ENCODE assay signal across 8 cellular contexts in the genomic region with DNA sequence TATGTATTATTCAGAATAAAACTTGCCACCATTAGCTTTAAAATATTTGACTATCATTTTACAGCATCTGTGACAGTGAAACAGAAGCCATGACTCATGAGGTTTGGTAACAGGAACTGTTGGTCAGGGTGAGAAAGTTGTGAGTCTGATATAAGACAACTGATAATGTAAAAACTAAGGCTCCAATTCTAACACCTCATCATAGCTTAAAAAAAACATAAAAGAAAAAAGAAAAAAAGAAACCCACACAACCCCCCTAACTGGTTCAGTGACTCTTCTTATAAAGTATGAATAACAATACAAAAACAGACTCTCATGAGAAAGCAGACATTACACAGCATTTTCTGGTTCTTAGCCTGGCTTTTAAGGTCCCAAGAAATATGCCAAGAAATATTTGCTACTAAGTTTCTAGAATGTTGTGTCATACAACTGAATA.
DNase-seq lines count a peak whose midpoint lies in the region; ATAC-seq and TF ChIP-seq lines count a peak whose summit lies in the region.

No MANE protein-coding gene starts in this region.

- H3K4me3 ChIP-seq in mesendoderm (ENCODE audit: low read length): no peak overlapping the region
- no peak overlapping the region for H3K4me3 ChIP-seq in neural progenitor cell

- no peak overlapping the region for H3K56ac ChIP-seq in mesendoderm (ENCODE audit: low read length)

- H3K23ac ChIP-seq in mesendoderm (ENCODE audit: low read length): no peak overlapping the region

- H3K27ac Mint-ChIP-seq in WTC11: peak overlapping the region; percentile 63; the same call in 1 of the 2 replicates
- H3K27ac Mint-ChIP-seq in neural progenitor cell: no peak overlapping the region

- H4K8ac ChIP-seq in mesendoderm (ENCODE audit: low read depth, low read length): no peak overlapping the region

- H3K79me1 ChIP-seq in mesendoderm (ENCODE audit: low read length): no peaks in the 10 kb centered on the region

- H3K4ac ChIP-seq in mesendoderm (ENCODE audit: low read depth, low read length): no peak overlapping the region

- H3K36me3 ChIP-seq in mesendoderm (ENCODE audit: control insufficient read depth, insufficient read depth, low read length) (no peaks in the 10 kb centered on the region), neural progenitor cell (no peaks in the 10 kb centered on the region)

- TF ChIP-seq CTCF in GM10266 (IDR thresholded peaks at IDR 0.05; ENCODE audit: control insufficient read depth, insufficient read depth, low read depth, missing control alignments) (no peak), WTC11 (IDR thresholded peaks at IDR 0.05) (no peak), neural progenitor cell (IDR thresholded peaks at IDR 0.05) (no peak)

- H2BK120ac ChIP-seq in mesendoderm (ENCODE audit: low read depth, low read length): no peak overlapping the region

- H3K9ac ChIP-seq in mesendoderm (ENCODE audit: low read length) (no peak overlapping the region), neural progenitor cell (no peak overlapping the region)

- H3K4me2 ChIP-seq in mesendoderm (ENCODE audit: low read length) (no peak overlapping the region), neural progenitor cell (no peak overlapping the region)

- ATAC-seq in GM19463 (IDR thresholded peaks at IDR 0.05; ENCODE audit: unreplicated experiment) (peak; percentile 83), HG03520 (IDR thresholded peaks at IDR 0.05; ENCODE audit: unreplicated experiment) (peak; percentile 77), WTC11 (no peak)

- H3K9me3 Mint-ChIP-seq in WTC11 (no peaks in the 10 kb centered on the region), neural progenitor cell (no peaks in the 10 kb centered on the region)

- H3K27ac ChIP-seq in mesendoderm (ENCODE audit: low read depth, low read length) (no peak overlapping the region), neural progenitor cell (no peak overlapping the region)

- H3K27me3 ChIP-seq in mesendoderm (ENCODE audit: insufficient read depth, low read length, poor library complexity) (no peaks in the 10 kb centered on the region), neural progenitor cell (no peaks in the 10 kb centered on the region)

- H3K36me3 Mint-ChIP-seq in WTC11 (peaks cover 23% of the 10 kb centered on the region), neural progenitor cell (peaks cover 19% of the 10 kb centered on the region)

- no peak overlapping the region for H2BK5ac ChIP-seq in mesendoderm (ENCODE audit: low read length)

- intact Hi-C loops in posterior vena cava (cut with DNase I): no loop called here

- no peak overlapping the region for H2AFZ ChIP-seq in neural progenitor cell (replicated peaks)

- H3K79me2 ChIP-seq in mesendoderm (ENCODE audit: control insufficient read depth, insufficient read depth, low read length) (no peaks in the 10 kb centered on the region), neural progenitor cell (ENCODE audit: low read depth) (peaks cover 4% of the 10 kb centered on the region)

- no peaks in the 10 kb centered on the region for H4K20me1 ChIP-seq in neural progenitor cell (ENCODE audit: low read depth)

- peaks cover 5% of the 10 kb centered on the region for H3F3A ChIP-seq in neural progenitor cell (ENCODE audit: low read depth)

- no peak overlapping the region for H4K5ac ChIP-seq in mesendoderm (ENCODE audit: low read length)

- H3K4me1 ChIP-seq in mesendoderm (ENCODE audit: control insufficient read depth, low read depth, low read length) (no peaks in the 10 kb centered on the region), neural progenitor cell (peaks cover 15% of the 10 kb centered on the region)

- H3K4me3 Mint-ChIP-seq in WTC11 (no peak overlapping the region), neural progenitor cell (no peak overlapping the region)

- no peaks in the 10 kb centered on the region for H3K27me3 Mint-ChIP-seq in WTC11 (ENCODE audit: low read depth)
- H3K27me3 Mint-ChIP-seq in neural progenitor cell (ENCODE audit: insufficient read depth, low read depth): no peaks in the 10 kb centered on the region

- H2BK15ac ChIP-seq in mesendoderm (replicated peaks; ENCODE audit: low read depth): no peak overlapping the region

- POLR2A ChIA-PET in WTC11 (lab: Charles Lee): interaction anchor here (0.5 kb wide), 1 partner anchor 374 kb away, joined by 3 read pairs; no protein-coding TSS in a partner anchor

- H3K4me1 Mint-ChIP-seq in WTC11 (peaks cover 60% of the 10 kb centered on the region), neural progenitor cell (peaks cover 27% of the 10 kb centered on the region)

- DNase-seq in GM10266 (ENCODE audit: extremely low spot score): peak; percentile 68
- no peak for DNase-seq in WTC11 (ENCODE audit: low spot score)
- DNase-seq in mesendoderm: peak; percentile 55
- DNase-seq in neural progenitor cell (ENCODE audit: low spot score): no peak
- no peak for DNase-seq in posterior vena cava (ENCODE audit: low spot score)
- DNase-seq in NCI-H1694 treated with DMSO at 0.1 percent for 48 hours (lab: John Stamatoyannopoulos, UW): no peak

- CTCF ChIA-PET in WTC11 (lab: Charles Lee): interaction anchor here (2.2 kb wide), 1 partner anchor 11 kb away, joined by 7 read pairs; no protein-coding TSS in a partner anchor

- no peak overlapping the region for H3K18ac ChIP-seq in mesendoderm (ENCODE audit: low read length)

- H2AK5ac ChIP-seq in mesendoderm (ENCODE audit: low read length): no peak overlapping the region

- H3K9me3 ChIP-seq in neural progenitor cell (ENCODE audit: low read depth): no peaks in the 10 kb centered on the region

TF ChIP-seq in WTC11, 78 proteins besides CTCF, POLR2A, EP300 and RAD21 (continues in another document):
- TF ChIP-seq, protein P1, sequence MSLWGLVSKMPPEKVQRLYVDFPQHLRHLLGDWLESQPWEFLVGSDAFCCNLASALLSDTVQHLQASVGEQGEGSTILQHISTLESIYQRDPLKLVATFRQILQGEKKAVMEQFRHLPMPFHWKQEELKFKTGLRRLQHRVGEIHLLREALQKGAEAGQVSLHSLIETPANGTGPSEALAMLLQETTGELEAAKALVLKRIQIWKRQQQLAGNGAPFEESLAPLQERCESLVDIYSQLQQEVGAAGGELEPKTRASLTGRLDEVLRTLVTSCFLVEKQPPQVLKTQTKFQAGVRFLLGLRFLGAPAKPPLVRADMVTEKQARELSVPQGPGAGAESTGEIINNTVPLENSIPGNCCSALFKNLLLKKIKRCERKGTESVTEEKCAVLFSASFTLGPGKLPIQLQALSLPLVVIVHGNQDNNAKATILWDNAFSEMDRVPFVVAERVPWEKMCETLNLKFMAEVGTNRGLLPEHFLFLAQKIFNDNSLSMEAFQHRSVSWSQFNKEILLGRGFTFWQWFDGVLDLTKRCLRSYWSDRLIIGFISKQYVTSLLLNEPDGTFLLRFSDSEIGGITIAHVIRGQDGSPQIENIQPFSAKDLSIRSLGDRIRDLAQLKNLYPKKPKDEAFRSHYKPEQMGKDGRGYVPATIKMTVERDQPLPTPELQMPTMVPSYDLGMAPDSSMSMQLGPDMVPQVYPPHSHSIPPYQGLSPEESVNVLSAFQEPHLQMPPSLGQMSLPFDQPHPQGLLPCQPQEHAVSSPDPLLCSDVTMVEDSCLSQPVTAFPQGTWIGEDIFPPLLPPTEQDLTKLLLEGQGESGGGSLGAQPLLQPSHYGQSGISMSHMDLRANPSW (CRISPR knock-in tag; conservative IDR thresholded peaks at IDR 0.05; ENCODE audit: low read depth): no peak
- TF ChIP-seq, protein P2, sequence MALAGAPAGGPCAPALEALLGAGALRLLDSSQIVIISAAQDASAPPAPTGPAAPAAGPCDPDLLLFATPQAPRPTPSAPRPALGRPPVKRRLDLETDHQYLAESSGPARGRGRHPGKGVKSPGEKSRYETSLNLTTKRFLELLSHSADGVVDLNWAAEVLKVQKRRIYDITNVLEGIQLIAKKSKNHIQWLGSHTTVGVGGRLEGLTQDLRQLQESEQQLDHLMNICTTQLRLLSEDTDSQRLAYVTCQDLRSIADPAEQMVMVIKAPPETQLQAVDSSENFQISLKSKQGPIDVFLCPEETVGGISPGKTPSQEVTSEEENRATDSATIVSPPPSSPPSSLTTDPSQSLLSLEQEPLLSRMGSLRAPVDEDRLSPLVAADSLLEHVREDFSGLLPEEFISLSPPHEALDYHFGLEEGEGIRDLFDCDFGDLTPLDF (CRISPR knock-in tag; IDR thresholded peaks at IDR 0.05): no peak
- TF ChIP-seq, protein P3, sequence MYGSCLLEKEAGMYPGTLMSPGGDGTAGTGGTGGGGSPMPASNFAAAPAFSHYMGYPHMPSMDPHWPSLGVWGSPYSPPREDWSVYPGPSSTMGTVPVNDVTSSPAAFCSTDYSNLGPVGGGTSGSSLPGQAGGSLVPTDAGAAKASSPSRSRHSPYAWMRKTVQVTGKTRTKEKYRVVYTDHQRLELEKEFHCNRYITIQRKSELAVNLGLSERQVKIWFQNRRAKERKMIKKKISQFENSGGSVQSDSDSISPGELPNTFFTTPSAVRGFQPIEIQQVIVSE (CRISPR knock-in tag; IDR thresholded peaks at IDR 0.05; ENCODE audit: borderline replicate concordance): no peak
- TF ChIP-seq NFYB (CRISPR knock-in tag; conservative IDR thresholded peaks at IDR 0.05; ENCODE audit: low read depth) (no peak), ZNF138 (CRISPR knock-in tag; conservative IDR thresholded peaks at IDR 0.05) (no peak), TEAD1 (CRISPR knock-in tag; IDR thresholded peaks at IDR 0.05) (no peak)
- TF ChIP-seq, protein P4, sequence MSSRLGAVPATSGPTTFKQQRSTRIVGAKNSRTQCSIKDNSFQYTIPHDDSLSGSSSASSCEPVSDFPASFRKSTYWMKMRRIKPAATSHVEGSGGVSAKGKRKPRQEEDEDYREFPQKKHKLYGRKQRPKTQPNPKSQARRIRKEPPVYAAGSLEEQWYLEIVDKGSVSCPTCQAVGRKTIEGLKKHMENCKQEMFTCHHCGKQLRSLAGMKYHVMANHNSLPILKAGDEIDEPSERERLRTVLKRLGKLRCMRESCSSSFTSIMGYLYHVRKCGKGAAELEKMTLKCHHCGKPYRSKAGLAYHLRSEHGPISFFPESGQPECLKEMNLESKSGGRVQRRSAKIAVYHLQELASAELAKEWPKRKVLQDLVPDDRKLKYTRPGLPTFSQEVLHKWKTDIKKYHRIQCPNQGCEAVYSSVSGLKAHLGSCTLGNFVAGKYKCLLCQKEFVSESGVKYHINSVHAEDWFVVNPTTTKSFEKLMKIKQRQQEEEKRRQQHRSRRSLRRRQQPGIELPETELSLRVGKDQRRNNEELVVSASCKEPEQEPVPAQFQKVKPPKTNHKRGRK (CRISPR knock-in tag; IDR thresholded peaks at IDR 0.05; ENCODE audit: borderline replicate concordance): no peak

Comparison
In these comparisons a context has a peak if more than half of its experiments do, and no peak if none do; other contexts are left out.
1. DNase-seq: peak in GM10266 (single experiment) and mesendoderm (single experiment); none in WTC11 (single experiment), neural progenitor cell (single experiment), posterior vena cava (single experiment) and NCI-H1694 treated with DMSO at 0.1 percent for 48 hours (single experiment).